Comparison of ENCODE assay signal across 8 cellular contexts in genomic region chr1:95072532-95073419, GRCh38. TPM values are rescaled to one million over a fixed set of nuclear protein-coding genes. Genes with fewer than 3 reads are reported as not detected.
DNase-seq lines count a peak whose midpoint lies in the region; ATAC-seq and TF ChIP-seq lines count a peak whose summit lies in the region.

ALG14 (minus strand) TSS chr1:95072951; CDS start chr1:95072898, 53 bp downstream.

- H3K4me1 Mint-ChIP-seq in CD4-positive, CD25-positive, alpha-beta regulatory T cell: peaks cover 11 to 20% (median 18%) of the 10 kb centered on the region in 4 donors
- H3K4me1 Mint-ChIP-seq in activated CD4-positive, alpha-beta memory T cell treated with anti-CD3 and anti-CD28 coated beads for 36 hours (ENCODE audit: low read depth): peaks cover 14% of the 10 kb centered on the region

- intact Hi-C loops in activated CD4-positive, alpha-beta memory T cell treated with anti-CD3 and anti-CD28 coated beads for 36 hours (cut with micrococcal nuclease): loop anchor here (1.0 to 5.0 kb wide), 4 partner anchors 45 to 1650 kb away; partner anchors contain the start of genes ABCD3, PTBP2, RWDD3 and TLCD4
- intact Hi-C loops in right lobe of liver (cut with DNase I): no loop called here

- no peaks in the 10 kb centered on the region for H3K36me3 ChIP-seq in CD4-positive, CD25-positive, alpha-beta regulatory T cell (ENCODE audit: control insufficient read depth, insufficient read depth, low read length)
- H3K36me3 ChIP-seq in duodenal mucosa (ENCODE audit: control insufficient read depth in 1 of 2, insufficient read depth in 2 of 2, low read length in 2 of 2) (no peaks in the 10 kb centered on the region), right lobe of liver (no peaks in the 10 kb centered on the region)

- no peaks in the 10 kb centered on the region for H3K9me3 Mint-ChIP-seq in CD4-positive, CD25-positive, alpha-beta regulatory T cell
- no peaks in the 10 kb centered on the region for H3K9me3 Mint-ChIP-seq in activated CD4-positive, alpha-beta memory T cell treated with anti-CD3 and anti-CD28 coated beads for 36 hours

- TF ChIP-seq POLR2A in right lobe of liver (IDR thresholded peaks at IDR 0.05): peak; percentile 68

- CTCF ChIA-PET in activated CD4-positive, alpha-beta memory T cell treated with anti-CD3 and anti-CD28 coated beads for 36 hours (lab: Charles Lee): interaction anchor here (1.0 to 4.3 kb wide), 6 partner anchors 12 to 218 kb away, joined by 3 to 33 read pairs (median 8); partner anchors contain the start of genes RWDD3 and TLCD4

- no peak for TF ChIP-seq CTCF in right lobe of liver (IDR thresholded peaks at IDR 0.05)

- H3K9me3 ChIP-seq in CD4-positive, CD25-positive, alpha-beta regulatory T cell (ENCODE audit: control insufficient read depth in 2 of 2, low read length in 2 of 2): no peaks in the 10 kb centered on the region
- no peaks in the 10 kb centered on the region for H3K9me3 ChIP-seq in duodenal mucosa (ENCODE audit: control insufficient read depth in 1 of 2, low read length in 2 of 2)
- no peaks in the 10 kb centered on the region for H3K9me3 ChIP-seq in right lobe of liver

- peaks cover 2% of the 10 kb centered on the region for H3K27me3 ChIP-seq in CD4-positive, CD25-positive, alpha-beta regulatory T cell (ENCODE audit: control insufficient read depth, insufficient read depth, low read length)
- H3K27me3 ChIP-seq in duodenal mucosa (ENCODE audit: control insufficient read depth in 1 of 2, insufficient read depth in 2 of 2, low read length in 2 of 2) (no peaks in the 10 kb centered on the region), right lobe of liver (no peaks in the 10 kb centered on the region)

- peak within 1 kb of the TSS; percentile 98 for H3K4me3 ChIP-seq in CD4-positive, CD25-positive, alpha-beta regulatory T cell (ENCODE audit: low read depth, low read length)
- H3K4me3 ChIP-seq in duodenal mucosa (ENCODE audit: low read depth in 1 of 2, low read length in 2 of 2) (peak within 1 kb of the TSS; percentile 93 to 97), right lobe of liver (peak within 1 kb of the TSS; percentile 67 to 70 (median 70))

- POLR2A ChIA-PET in activated CD4-positive, alpha-beta memory T cell treated with anti-CD3 and anti-CD28 coated beads for 36 hours (lab: Charles Lee): interaction anchor here (1.1 to 1.8 kb wide), 2 partner anchors 30 to 161 kb away, joined by 3 to 11 read pairs; partner anchors contain the start of gene RWDD3

- H3K27me3 Mint-ChIP-seq in CD4-positive, CD25-positive, alpha-beta regulatory T cell: peaks cover 7% of the 10 kb centered on the region
- no peaks in the 10 kb centered on the region for H3K27me3 Mint-ChIP-seq in activated CD4-positive, alpha-beta memory T cell treated with anti-CD3 and anti-CD28 coated beads for 36 hours

- peak; percentile 86 to 98 (median 96) for DNase-seq in CD4-positive, CD25-positive, alpha-beta regulatory T cell
- DNase-seq in NCI-H82 (lab: John Stamatoyannopoulos, UW) (peak; percentile 96), right lobe of liver (peak; percentile 93 to 96 (median 96))
- peak; percentile 95 for DNase-seq in activated CD4-positive, alpha-beta memory T cell treated with anti-CD3 and anti-CD28 coated beads for 36 hours
- DNase-seq in stimulated activated CD4-positive, alpha-beta T cell treated with anti-CD3 and anti-CD28 coated beads, Interleukin-4, amount 100 ng/mL, for 24 hours: peak; percentile 93

- peak within 1 kb of the TSS; percentile 85 to 91 for H3K9ac ChIP-seq in duodenal mucosa (ENCODE audit: low read depth in 1 of 2, low read length in 2 of 2)

- peak within 1 kb of the TSS; percentile 98 to 100 (median 100) for H3K4me3 Mint-ChIP-seq in CD4-positive, CD25-positive, alpha-beta regulatory T cell
- peak within 1 kb of the TSS; percentile 90 for H3K4me3 Mint-ChIP-seq in activated CD4-positive, alpha-beta memory T cell treated with anti-CD3 and anti-CD28 coated beads for 36 hours

- peak within 1 kb of the TSS; percentile 78 for H3K27ac ChIP-seq in CD4-positive, CD25-positive, alpha-beta regulatory T cell (ENCODE audit: insufficient read depth, low read length, poor library complexity, severe bottlenecking)
- H3K27ac ChIP-seq in duodenal mucosa (ENCODE audit: low read depth, low read length): peak within 1 kb of the TSS; percentile 91
- H3K27ac ChIP-seq in right lobe of liver: peak within 1 kb of the TSS; percentile 93 to 96 (median 94)

- WGBS in right lobe of liver (ENCODE audit: insufficient coverage, low coverage, low lambda C conversion rate, missing lambda C conversion rate): under 1% methylated on average over 40 of the region's 53 CpGs

- H3K4me1 ChIP-seq in CD4-positive, CD25-positive, alpha-beta regulatory T cell (ENCODE audit: control insufficient read depth, insufficient read depth, low read length, poor library complexity, severe bottlenecking): peaks cover 12% of the 10 kb centered on the region
- H3K4me1 ChIP-seq in duodenal mucosa (ENCODE audit: control insufficient read depth in 1 of 2, insufficient read depth in 2 of 2, low read length in 2 of 2) (peaks cover 19 to 23% of the 10 kb centered on the region in 2 donors), right lobe of liver (peaks cover 0 to 27% (median 12%) of the 10 kb centered on the region in 4 donors)

- H3K36me3 Mint-ChIP-seq in CD4-positive, CD25-positive, alpha-beta regulatory T cell: peaks cover 6% of the 10 kb centered on the region
- H3K36me3 Mint-ChIP-seq in activated CD4-positive, alpha-beta memory T cell treated with anti-CD3 and anti-CD28 coated beads for 36 hours: peaks cover 2% of the 10 kb centered on the region

- H3K27ac Mint-ChIP-seq in CD4-positive, CD25-positive, alpha-beta regulatory T cell: peak within 1 kb of the TSS; percentile 97 to 100 (median 98)
- peak within 1 kb of the TSS; percentile 92 for H3K27ac Mint-ChIP-seq in activated CD4-positive, alpha-beta memory T cell treated with anti-CD3 and anti-CD28 coated beads for 36 hours

- peak; percentile 96 to 97 for ATAC-seq in CD4-positive, CD25-positive, alpha-beta regulatory T cell (ENCODE audit: low read depth in 2 of 2)
- ATAC-seq in GM19452 (IDR thresholded peaks at IDR 0.05; ENCODE audit: unreplicated experiment) (peak; percentile 97), HG03575 (IDR thresholded peaks at IDR 0.05; ENCODE audit: extremely low read depth, insufficient number of reproducible peaks, low FRiP score, unreplicated experiment) (peak; percentile 93), right lobe of liver (peak; percentile 91 to 98 (median 92))

RNA-seq across cellular contexts. Expression of gene ALG14, which starts in this region (rescaled TPM):
- total RNA-seq in CD4-positive, CD25-positive, alpha-beta regulatory T cell: 1.2 TPM
- 10 to 100 TPM in 1 of 4 donors, 1 to 10 TPM in 3; 5.2 to 11.0 (median 6.3) TPM for polyA plus RNA-seq in CD4-positive, CD25-positive, alpha-beta regulatory T cell
- 1 to 10 TPM; 4.3 to 4.4 TPM for total RNA-seq in activated CD4-positive, alpha-beta memory T cell treated with anti-CD3 and anti-CD28 coated beads for 36 hours
- total RNA-seq in right lobe of liver: 1 to 10 TPM; 1.5 to 8.3 (median 5.0) TPM

Comparison
In these comparisons a context has a peak if more than half of its experiments do, and no peak if none do; other contexts are left out.
1. Peak in every context shown above with its lines: DNase-seq, ATAC-seq, H3K4me3 ChIP-seq and H3K27ac ChIP-seq.